Comparison of ENCODE assay signal across 8 cellular contexts in the genomic region with DNA sequence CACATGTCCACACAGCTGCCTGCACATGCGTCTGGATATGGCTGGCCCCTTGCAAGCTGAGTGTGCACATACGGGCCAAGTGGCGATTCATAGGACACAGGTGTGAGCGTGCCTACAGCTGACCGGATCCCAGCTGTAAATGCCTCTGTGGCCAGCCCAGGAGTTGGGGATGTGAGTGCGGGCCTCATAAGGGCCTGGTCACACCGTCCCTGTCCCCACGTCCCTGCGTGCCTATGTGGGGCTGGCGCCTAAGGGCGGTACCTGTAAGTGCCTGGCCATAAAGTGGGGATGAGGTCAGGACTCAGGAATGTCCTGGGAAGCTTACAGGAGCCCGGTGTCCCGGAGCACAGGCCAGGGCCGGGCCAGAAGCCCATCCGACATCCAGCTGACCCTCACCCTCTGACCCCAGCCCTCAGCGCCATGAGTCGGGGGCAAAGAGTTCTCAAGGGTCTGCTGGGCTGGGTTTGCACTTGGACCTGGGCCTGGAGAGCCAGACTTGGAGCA. TPM values are rescaled to one million over a fixed set of nuclear protein-coding genes. Genes with fewer than 3 reads are reported as not detected.
A peak's percentile ranks its signal among the peaks of the same experiment; 100 is the strongest.
DNase-seq lines count a peak whose midpoint lies in the region; ATAC-seq and TF ChIP-seq lines count a peak whose summit lies in the region.

No MANE protein-coding gene starts in this region.

- H3K36me3 ChIP-seq in mesodermal cell (ENCODE audit: control insufficient read depth, insufficient read depth, low read length), result no peaks in the 10 kb centered on the region

- 55 to 67% methylated on average over 14 of the region's 17 CpGs for WGBS in mesodermal cell (ENCODE audit: insufficient coverage in 2 of 2), 2 experiments

- H3K4me1 Mint-ChIP-seq in activated naive CD8-positive, alpha-beta T cell treated with anti-CD3 and anti-CD28 coated beads, Interleukin-2, amount 10 ng/mL, durations not matched to agents 7 days and 5 days, result peaks cover 22% of the 10 kb centered on the region

- intact Hi-C loops in posterior cingulate gyrus (cut with DNase I), result no loop called here

- no peaks in the 10 kb centered on the region for H3K9me3 Mint-ChIP-seq in activated naive CD8-positive, alpha-beta T cell treated with anti-CD3 and anti-CD28 coated beads, Interleukin-2, amount 10 ng/mL, durations not matched to agents 7 days and 5 days

- no peak for ATAC-seq in activated naive CD8-positive, alpha-beta T cell treated with anti-CD3 and anti-CD28 coated beads, Interleukin-2, amount 10 ng/mL, durations not matched to agents 7 days and 5 days (ENCODE audit: low read depth)
- no peak for ATAC-seq in GM21723 (IDR thresholded peaks at IDR 0.05; ENCODE audit: unreplicated experiment)

- POLR2A ChIA-PET in activated naive CD8-positive, alpha-beta T cell treated with anti-CD3 and anti-CD28 coated beads, Interleukin-2, amount 10 ng/mL, durations not matched to agents 7 days and 5 days (lab: Charles Lee), result interaction anchor here (1.2 to 19.6 kb wide), 9 partner anchors 10 to 173 kb away, joined by 3 to 644 read pairs (median 12); a partner anchor contains a TSS

- peak overlapping the region; percentile 69 for H3K4me3 Mint-ChIP-seq in activated naive CD8-positive, alpha-beta T cell treated with anti-CD3 and anti-CD28 coated beads, Interleukin-2, amount 10 ng/mL, durations not matched to agents 7 days and 5 days

- H3K27ac Mint-ChIP-seq in activated naive CD8-positive, alpha-beta T cell treated with anti-CD3 and anti-CD28 coated beads, Interleukin-2, amount 10 ng/mL, durations not matched to agents 7 days and 5 days, result peak overlapping the region; percentile 78

- no peak overlapping the region for H3K4me3 ChIP-seq in mesodermal cell (ENCODE audit: extremely low read depth, insufficient read depth, low read length, poor library complexity, severe bottlenecking)

- H3K36me3 Mint-ChIP-seq in activated naive CD8-positive, alpha-beta T cell treated with anti-CD3 and anti-CD28 coated beads, Interleukin-2, amount 10 ng/mL, durations not matched to agents 7 days and 5 days, result peaks cover 23% of the 10 kb centered on the region

- peak; percentile 76 for DNase-seq in HT-29 (ENCODE audit: low spot score)
- no peak for DNase-seq in activated naive CD8-positive, alpha-beta T cell treated with anti-CD3 and anti-CD28 coated beads, Interleukin-2, amount 10 ng/mL, durations not matched to agents 7 days and 5 days
- no peak for DNase-seq in activated CD4-positive, CD25-positive, alpha-beta regulatory T cell (lab: John Stamatoyannopoulos, UW)
- no peak for DNase-seq in NOMO-1 (lab: John Stamatoyannopoulos, UW; ENCODE audit: unreplicated experiment in 2 of 2)
- no peak for DNase-seq in posterior cingulate gyrus

- H3K9me3 ChIP-seq in mesodermal cell (ENCODE audit: control insufficient read depth, low read length), result no peaks in the 10 kb centered on the region

- H3K27ac ChIP-seq in C4-2B, result peak overlapping the region; percentile 36; the same call in 1 of the 2 replicates
- H3K27ac ChIP-seq in mesodermal cell (ENCODE audit: low read depth, low read length, severe bottlenecking), result peak overlapping the region; percentile 36

- H3K27me3 Mint-ChIP-seq in activated naive CD8-positive, alpha-beta T cell treated with anti-CD3 and anti-CD28 coated beads, Interleukin-2, amount 10 ng/mL, durations not matched to agents 7 days and 5 days, result no peaks in the 10 kb centered on the region

- TF ChIP-seq CTCF in C4-2B (conservative IDR thresholded peaks at IDR 0.05), result no peak

- H3K4me1 ChIP-seq in mesodermal cell (ENCODE audit: control insufficient read depth, insufficient read depth, low read length, poor library complexity, severe bottlenecking), result peaks cover 16% of the 10 kb centered on the region

RNA-seq across cellular contexts. Expression of a gene that starts 1.3 kb away (rescaled TPM):
- 93.3 and 102 TPM in 2 replicates for total RNA-seq in HT-29 (2014; rRNA removed; shearing (Covaris generic))
- 100 to 1,000 TPM; 576 to 581 TPM for total RNA-seq in activated naive CD8-positive, alpha-beta T cell treated with anti-CD3 and anti-CD28 coated beads, Interleukin-2, amount 10 ng/mL, durations not matched to agents 7 days and 5 days
- polyA plus RNA-seq in mesodermal cell (2013, experiment 1 of 2), result 5.1 TPM
- 3.8 TPM for polyA plus RNA-seq in mesodermal cell (2013, experiment 2 of 2)

RNA-seq across cellular contexts. Expression of a gene that starts 25.8 kb away (rescaled TPM):
- total RNA-seq in HT-29 (2014; rRNA removed; shearing (Covaris generic)), result 56.9 and 76.3 TPM in 2 replicates
- 100 to 1,000 TPM; 145 to 146 TPM for total RNA-seq in activated naive CD8-positive, alpha-beta T cell treated with anti-CD3 and anti-CD28 coated beads, Interleukin-2, amount 10 ng/mL, durations not matched to agents 7 days and 5 days
- polyA plus RNA-seq in mesodermal cell (2013, experiment 1 of 2), result 12.9 TPM
- polyA plus RNA-seq in mesodermal cell (2013, experiment 2 of 2), result 13.2 TPM

RNA-seq across cellular contexts. Expression of a gene that starts 29.5 kb away (rescaled TPM):
- 394 and 395 TPM in 2 replicates for total RNA-seq in HT-29 (2014; rRNA removed; shearing (Covaris generic))
- total RNA-seq in activated naive CD8-positive, alpha-beta T cell treated with anti-CD3 and anti-CD28 coated beads, Interleukin-2, amount 10 ng/mL, durations not matched to agents 7 days and 5 days, result 100 to 1,000 TPM; 142 to 163 TPM
- polyA plus RNA-seq in mesodermal cell (2013, experiment 1 of 2), result 223 TPM
- 199 TPM for polyA plus RNA-seq in mesodermal cell (2013, experiment 2 of 2)

RNA-seq across cellular contexts. Expression of a gene that starts 38.1 kb away (rescaled TPM):
- 1,102 and 1,117 TPM in 2 replicates for total RNA-seq in HT-29 (2014; rRNA removed; shearing (Covaris generic))
- total RNA-seq in activated naive CD8-positive, alpha-beta T cell treated with anti-CD3 and anti-CD28 coated beads, Interleukin-2, amount 10 ng/mL, durations not matched to agents 7 days and 5 days, result 100 to 1,000 TPM; 194 to 206 TPM
- polyA plus RNA-seq in mesodermal cell (2013, experiment 1 of 2), result 579 TPM
- polyA plus RNA-seq in mesodermal cell (2013, experiment 2 of 2), result 487 TPM

RNA-seq across cellular contexts. Expression of a gene that starts 39.2 kb away (rescaled TPM):
- total RNA-seq in HT-29 (2014; rRNA removed; shearing (Covaris generic)), result 265 and 298 TPM in 2 replicates
- 100 to 1,000 TPM; 340 to 353 TPM for total RNA-seq in activated naive CD8-positive, alpha-beta T cell treated with anti-CD3 and anti-CD28 coated beads, Interleukin-2, amount 10 ng/mL, durations not matched to agents 7 days and 5 days
- 170 TPM for polyA plus RNA-seq in mesodermal cell (2013, experiment 1 of 2)
- 152 TPM for polyA plus RNA-seq in mesodermal cell (2013, experiment 2 of 2)
